ENCODE assay signal across 2 cellular contexts in the genomic region with DNA sequence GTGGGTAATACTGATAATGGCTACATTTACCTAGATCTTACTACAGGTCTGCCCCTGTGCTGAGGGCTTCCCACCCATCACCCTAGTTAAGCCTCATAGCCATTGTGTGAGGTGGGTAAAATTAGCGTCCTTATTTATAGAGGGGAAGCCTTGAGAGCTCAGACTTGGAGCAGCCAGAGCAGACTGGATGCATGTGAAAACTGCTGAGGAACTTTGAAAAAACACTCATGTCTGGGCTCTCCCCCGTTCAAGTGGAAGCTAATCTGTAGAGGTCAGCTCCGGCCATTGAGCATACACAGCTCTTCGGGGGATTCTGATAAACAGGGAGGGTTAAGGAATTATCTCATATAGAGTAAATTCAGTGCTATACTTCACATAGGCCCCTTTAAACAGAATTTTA.
"Had no signal": no experiment of that assay in that cellular context is flagged by ENCODE, and none has a peak within 500 bp of the region (broad histone marks: within the 10 kb centered on the region; RNA-seq: fewer than 3 reads in every experiment).

No MANE protein-coding gene starts in this region.

- H3K4me3 ChIP-seq: GM12878 had no signal

- DNase-seq: GF-D8 had no signal
